ENCODE assay signal across 34 cellular contexts in genomic region chr5:1141827-1142226, GRCh38. TPM values are rescaled to one million over a fixed set of nuclear protein-coding genes. Genes with fewer than 3 reads are reported as not detected.
DNase-seq lines count a peak whose midpoint lies in the region; ATAC-seq and TF ChIP-seq lines count a peak whose summit lies in the region.
"Had no signal": no experiment of that assay in that cellular context is flagged by ENCODE, and none has a peak within 500 bp of the region (broad histone marks: within the 10 kb centered on the region; RNA-seq: fewer than 3 reads in every experiment).

No MANE protein-coding gene starts in this region.

- no peak for TF ChIP-seq CTCF in RWPE2 (IDR thresholded peaks at IDR 0.05; ENCODE audit: poor library complexity, severe bottlenecking)
- TF ChIP-seq CTCF in dorsolateral prefrontal cortex (IDR thresholded peaks at IDR 0.05 in 54 of 56, conservative IDR thresholded peaks at IDR 0.05 in 2 of 56; ENCODE audit: low read depth in 1 of 56, partially characterized antibody in 56 of 56), result no peak
- no peak for TF ChIP-seq CTCF in upper lobe of right lung (IDR thresholded peaks at IDR 0.05)

- H3K27ac ChIP-seq in RWPE2 (ENCODE audit: poor library complexity, severe bottlenecking) (no peak overlapping the region), dorsolateral prefrontal cortex (no peak overlapping the region), upper lobe of right lung (no peak overlapping the region)
- H3K27ac ChIP-seq: 22Rv1, esophagus muscularis mucosa, left lung, skin epidermis had no signal

- DNase-seq in DMS53 (lab: John Stamatoyannopoulos, UW) (peak; percentile 69), DMS53 treated with DMSO at 0.1 percent for 48 hours (lab: John Stamatoyannopoulos, UW; ENCODE audit: unreplicated experiment) (no peak), DMS153 (lab: John Stamatoyannopoulos, UW) (peak; percentile 44), NCI-H2107 (lab: John Stamatoyannopoulos, UW) (peak; percentile 36), RWPE2 (ENCODE audit: low spot score) (no peak), dorsolateral prefrontal cortex (no peak), HAP-1 (ENCODE audit: low spot score in 2 of 2) (no peak), upper lobe of right lung (no peak)
- DNase-seq: activated B cell treated with CpG ODN at 0.5 μM for 24 hours; activated CD4-positive, alpha-beta T cell treated with anti-CD3 and anti-CD28 coated beads, Interleukin-2, amount 50 U/mL, for 4 hours; activated naive CD4-positive, alpha-beta T cell treated with anti-CD3 and anti-CD28 coated beads, Interleukin-2, amount 50 U/mL, for 16 hours; amygdala; CD4-positive, alpha-beta memory T cell; cortex of kidney; endodermal cell; foreskin melanocyte; hippocampal formation; immature natural killer cell; midbrain; naive thymus-derived CD8-positive, alpha-beta T cell; NCI-H187 treated with DMSO at 0.1 percent for 48 hours; NCI-H524; occipital lobe; SHP77 treated with DMSO at 0.1 percent for 48 hours; stimulated activated CD4-positive, alpha-beta T cell treated with anti-CD3 and anti-CD28 coated beads, Interleukin-1b, Interleukin-23, amount 100 ng/mL, for 48 hours; substantia nigra; T1000 had no signal

- H3K9me3 ChIP-seq in RWPE2 (ENCODE audit: severe bottlenecking) (no peaks in the 10 kb centered on the region), HAP-1 (no peaks in the 10 kb centered on the region), upper lobe of right lung (no peaks in the 10 kb centered on the region)
- H3K9me3 ChIP-seq: esophagus muscularis mucosa, left lung had no signal

- H3K27me3 ChIP-seq in RWPE2 (ENCODE audit: insufficient read depth, poor library complexity, severe bottlenecking) (no peaks in the 10 kb centered on the region), dorsolateral prefrontal cortex (peaks cover 0 to 12% (median 0%) of the 10 kb centered on the region in 45 donors), HAP-1 (ENCODE audit: low read depth) (no peaks in the 10 kb centered on the region), upper lobe of right lung (no peaks in the 10 kb centered on the region)
- H3K27me3 ChIP-seq: left lung had no signal

- H3K4me3 ChIP-seq in RWPE2 (ENCODE audit: severe bottlenecking) (no peak overlapping the region), dorsolateral prefrontal cortex (no peak overlapping the region), HAP-1 (no peak overlapping the region), upper lobe of right lung (no peak overlapping the region)
- H3K4me3 ChIP-seq: esophagus muscularis mucosa, left lung, skin epidermis had no signal

- in situ Hi-C loops in HAP-1 (cut with MboI; ENCODE audit: low sequenced_read_pairs), result no loop called here

- ATAC-seq in RWPE2 (ENCODE audit: low read depth) (0 out of 3 replicates have a peak, but pooled peaks have one; percentile 3), upper lobe of right lung (no peak)
- ATAC-seq: left lung; naive thymus-derived CD8-positive, alpha-beta T cell had no signal

- H3K36me3 ChIP-seq in RWPE2 (ENCODE audit: low read depth) (no peaks in the 10 kb centered on the region), HAP-1 (replicated peaks) (no peaks in the 10 kb centered on the region), upper lobe of right lung (no peaks in the 10 kb centered on the region)
- H3K36me3 ChIP-seq: esophagus muscularis mucosa, left lung had no signal

- intact Hi-C loops in dorsolateral prefrontal cortex (cut with DNase I) (no loop called here), upper lobe of right lung (cut with DNase I) (no loop called here)

- no peaks in the 10 kb centered on the region for H3K4me1 ChIP-seq in RWPE2 (ENCODE audit: insufficient read depth, poor library complexity, severe bottlenecking)
- no peaks in the 10 kb centered on the region for H3K4me1 ChIP-seq in HAP-1
- H3K4me1 ChIP-seq in upper lobe of right lung, result peaks cover 20% of the 10 kb centered on the region

RNA-seq across cellular contexts. Expression of gene SLC12A7, which starts 30.0 kb away (rescaled TPM):
- total RNA-seq in dorsolateral prefrontal cortex, result 10 to 100 TPM; 10.4 to 49.3 (median 16.7) TPM
- total RNA-seq in upper lobe of right lung, result 49.6 TPM

RNA-seq across cellular contexts. Expression of gene SLC6A19, which starts 59.6 kb away (rescaled TPM):
- total RNA-seq in dorsolateral prefrontal cortex (under 1 TPM in 1 of 120 experiments, not detected in 119; 0.07 TPM), upper lobe of right lung (not detected)
- total RNA-seq: activated B cell treated with CpG ODN at 0.5 μM for 24 hours; CD4-positive, alpha-beta memory T cell; esophagus muscularis mucosa; left lung; M059J; naive thymus-derived CD8-positive, alpha-beta T cell; occipital lobe; pulmonary artery endothelial cell; ureter had no signal

Comparison
In these comparisons a context has a peak if more than half of its experiments do, and no peak if none do; other contexts are left out.
1. DNase-seq: peak in DMS53 (single experiment), DMS153 (single experiment) and NCI-H2107 (single experiment); none in DMS53 treated with DMSO at 0.1 percent for 48 hours (single experiment), RWPE2 (single experiment), dorsolateral prefrontal cortex (0 of 10), HAP-1 (0 of 2) and upper lobe of right lung (single experiment).